Comparison of ENCODE assay signal across 21 cellular contexts in the genomic region with DNA sequence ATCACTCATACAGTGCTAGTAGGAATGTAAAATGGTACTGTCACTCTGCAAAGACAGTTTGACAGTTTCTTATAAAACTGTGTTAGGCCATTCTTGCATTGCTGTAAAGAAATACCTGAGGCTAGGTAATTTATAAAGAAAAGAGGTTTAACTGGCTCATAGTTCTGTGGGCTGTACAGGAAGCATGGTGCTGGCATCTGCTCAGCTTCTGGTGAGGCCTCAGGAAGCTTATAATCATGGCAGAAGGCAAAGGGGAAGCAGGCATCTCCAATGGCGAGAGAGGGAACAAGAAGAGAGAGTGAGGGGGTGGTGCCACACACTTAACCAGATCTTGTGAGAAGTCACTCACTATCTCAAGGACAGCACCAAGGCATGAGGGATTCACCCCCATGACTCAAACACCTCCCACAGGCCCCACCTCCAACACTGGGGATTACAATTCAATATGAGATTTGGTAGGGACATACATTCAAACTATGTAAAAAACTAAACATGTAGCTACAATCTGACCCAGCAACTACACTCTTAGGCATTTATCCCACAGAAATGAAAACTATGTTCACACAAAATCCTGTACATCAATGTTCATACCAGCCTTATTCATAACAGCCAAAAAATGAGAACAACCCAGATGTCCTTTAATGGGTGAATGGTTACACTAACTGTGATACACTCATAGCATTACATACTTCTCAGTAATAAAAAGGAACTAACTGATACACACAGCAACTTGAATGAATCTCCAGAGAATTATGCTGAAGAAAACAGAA. TPM values are rescaled to one million over a fixed set of nuclear protein-coding genes. Genes with fewer than 3 reads are reported as not detected.
DNase-seq lines count a peak whose midpoint lies in the region; ATAC-seq, FAIRE-seq and TF ChIP-seq lines count a peak whose summit lies in the region.
"Had no signal": no experiment of that assay in that cellular context is flagged by ENCODE, and none has a peak within 500 bp of the region (broad histone marks: within the 10 kb centered on the region; RNA-seq: fewer than 3 reads in every experiment).

No MANE protein-coding gene starts in this region.

- H3K27me3 ChIP-seq in K562 (ENCODE audit: control insufficient read depth in 2 of 2, insufficient read depth in 2 of 2, low read length in 2 of 2): no peaks in the 10 kb centered on the region

- peaks cover 5% of the 10 kb centered on the region for H3K9me3 ChIP-seq in K562 (replicated peaks; ENCODE audit: control insufficient read depth, insufficient read depth, low read depth, low read length)

- no peak for TF ChIP-seq POLR2A in K562 (conservative IDR thresholded peaks at IDR 0.05)

- no peaks in the 10 kb centered on the region for H3K9me1 ChIP-seq in K562 (ENCODE audit: control insufficient read depth, insufficient read depth, low read length)

- TF ChIP-seq RAD21 in K562 (CRISPR knock-in tag; conservative IDR thresholded peaks at IDR 0.05 in 1 of 2, IDR thresholded peaks at IDR 0.05 in 1 of 2): no peak

- no peak for TF ChIP-seq EP300 in K562 (IDR thresholded peaks at IDR 0.05; ENCODE audit: low read length)

- H4K20me1 ChIP-seq in K562 (replicated peaks; ENCODE audit: control insufficient read depth, insufficient read depth, low read length): no peaks in the 10 kb centered on the region

- no peak overlapping the region for H3K4me3 ChIP-seq in K562

- peaks cover 59% of the 10 kb centered on the region for H3K36me3 Mint-ChIP-seq in activated naive CD4-positive, alpha-beta T cell treated with anti-CD3 and anti-CD28 coated beads for 36 hours (ENCODE audit: low read depth)
- peaks cover 53% of the 10 kb centered on the region for H3K36me3 Mint-ChIP-seq in HFFc6 (ENCODE audit: low read depth)
- H3K36me3 Mint-ChIP-seq in stimulated activated memory B cell treated with anti-CD40 and anti-IgM and Interleukin-4, amounts not matched to agents 10 μg/mL and 1 μg/mL and 100 μg/mL, for 72 hours: peaks cover 59% of the 10 kb centered on the region

- POLR2A ChIA-PET in K562 (lab: Yijun Ruan, JAX): interaction anchor here (0.6 kb wide), 1 partner anchor 41 kb away, joined by 3 read pairs; no protein-coding TSS in a partner anchor

- TF ChIP-seq CTCF in HFFc6 (IDR thresholded peaks at IDR 0.05): no peak
- no peak for TF ChIP-seq CTCF in K562 (IDR thresholded peaks at IDR 0.05 in 2 of 3, conservative IDR thresholded peaks at IDR 0.05 in 1 of 3; ENCODE audit: insufficient read depth in 2 of 3, low read depth in 1 of 3, low read length in 3 of 3)

- peaks cover 3 to 8% of the 10 kb centered on the region in 2 experiments; a peak in 3 of 5 replicates for H3K4me1 ChIP-seq in K562 (replicated peaks in 1 of 2; ENCODE audit: control insufficient read depth in 2 of 2, insufficient read depth in 2 of 2, low read length in 2 of 2)

- H3K9me3 Mint-ChIP-seq in activated naive CD4-positive, alpha-beta T cell treated with anti-CD3 and anti-CD28 coated beads for 36 hours: peaks cover 11% of the 10 kb centered on the region
- peaks cover 7% of the 10 kb centered on the region for H3K9me3 Mint-ChIP-seq in HFFc6
- H3K9me3 Mint-ChIP-seq in stimulated activated memory B cell treated with anti-CD40 and anti-IgM and Interleukin-4, amounts not matched to agents 10 μg/mL and 1 μg/mL and 100 μg/mL, for 72 hours: peaks cover 9% of the 10 kb centered on the region

- no peaks in the 10 kb centered on the region for H3K27me3 Mint-ChIP-seq in activated naive CD4-positive, alpha-beta T cell treated with anti-CD3 and anti-CD28 coated beads for 36 hours (ENCODE audit: low read depth)
- H3K27me3 Mint-ChIP-seq in HFFc6 (ENCODE audit: insufficient read depth): peaks cover 4% of the 10 kb centered on the region; the same call in 1 of the 2 replicates
- H3K27me3 Mint-ChIP-seq in stimulated activated memory B cell treated with anti-CD40 and anti-IgM and Interleukin-4, amounts not matched to agents 10 μg/mL and 1 μg/mL and 100 μg/mL, for 72 hours: no peaks in the 10 kb centered on the region

- H3K27ac Mint-ChIP-seq in activated naive CD4-positive, alpha-beta T cell treated with anti-CD3 and anti-CD28 coated beads for 36 hours: no peak overlapping the region
- peak overlapping the region; percentile 26 for H3K27ac Mint-ChIP-seq in HFFc6
- peak overlapping the region; percentile 65 for H3K27ac Mint-ChIP-seq in stimulated activated memory B cell treated with anti-CD40 and anti-IgM and Interleukin-4, amounts not matched to agents 10 μg/mL and 1 μg/mL and 100 μg/mL, for 72 hours

- H3K79me2 ChIP-seq in K562 (ENCODE audit: control insufficient read depth, insufficient read depth, low read length): peaks cover 30% of the 10 kb centered on the region

- peaks cover 50% of the 10 kb centered on the region for H3K36me3 ChIP-seq in K562 (ENCODE audit: control insufficient read depth, insufficient read depth, low read length)

- no peak overlapping the region for H3K4me3 Mint-ChIP-seq in activated naive CD4-positive, alpha-beta T cell treated with anti-CD3 and anti-CD28 coated beads for 36 hours
- no peak overlapping the region for H3K4me3 Mint-ChIP-seq in HFFc6
- no peak overlapping the region for H3K4me3 Mint-ChIP-seq in stimulated activated memory B cell treated with anti-CD40 and anti-IgM and Interleukin-4, amounts not matched to agents 10 μg/mL and 1 μg/mL and 100 μg/mL, for 72 hours

- FAIRE-seq in K562 (lab: Jason Lieb, UNC): no peak
- FAIRE-seq: GM19239, H54, HTR-8/SVneo had no signal

- 67% methylated on average over 1 of the region's 1 CpG for WGBS in K562 (ENCODE audit: insufficient coverage, low coverage, missing lambda C conversion rate)

- no peak overlapping the region for H3K9ac ChIP-seq in K562 (ENCODE audit: insufficient read depth in 1 of 2, low read depth in 2 of 2, low read length in 2 of 2)

- H2AFZ ChIP-seq in K562 (ENCODE audit: low read depth, low read length): no peak overlapping the region

- H3K27ac ChIP-seq in K562 (ENCODE audit: extremely low read depth, low read depth, low read length): no peak overlapping the region
- H3K27ac ChIP-seq: HL-60, RWPE1 had no signal

- in situ Hi-C loops in K562 (cut with MboI): no loop called here

- intact Hi-C loops in activated naive CD4-positive, alpha-beta T cell treated with anti-CD3 and anti-CD28 coated beads for 36 hours (cut with micrococcal nuclease): no loop called here
- intact Hi-C loops in K562 (cut with micrococcal nuclease) (no loop called here), left colon (cut with DNase I, micrococcal nuclease) (no loop called here)

- peaks cover 24% of the 10 kb centered on the region for H3K4me1 Mint-ChIP-seq in activated naive CD4-positive, alpha-beta T cell treated with anti-CD3 and anti-CD28 coated beads for 36 hours (ENCODE audit: low read depth)
- H3K4me1 Mint-ChIP-seq in HFFc6 (ENCODE audit: low read depth): peaks cover 34% of the 10 kb centered on the region
- H3K4me1 Mint-ChIP-seq in stimulated activated memory B cell treated with anti-CD40 and anti-IgM and Interleukin-4, amounts not matched to agents 10 μg/mL and 1 μg/mL and 100 μg/mL, for 72 hours: peaks cover 30% of the 10 kb centered on the region

- ATAC-seq in K562 (no peak), left colon (no peak)
- ATAC-seq in stimulated activated memory B cell treated with anti-CD40 and anti-IgM and Interleukin-4, amounts not matched to agents 10 μg/mL and 1 μg/mL and 100 μg/mL, for 72 hours: no peak
- ATAC-seq: PC-3 had no signal

- peak; percentile 5 for DNase-seq in activated naive CD4-positive, alpha-beta T cell treated with anti-CD3 and anti-CD28 coated beads for 36 hours
- DNase-seq in activated naive CD4-positive, alpha-beta T cell treated with anti-CD3 and anti-CD28 coated beads, Interleukin-2, amount 50 U/mL, for 16 hours: no peak
- peak; percentile 3 for DNase-seq in HFFc6
- no peak for DNase-seq in K562 (ENCODE audit: extremely low read depth in 1 of 4, low spot score in 3 of 4)
- no peak for DNase-seq in activated gamma-delta T cell treated with Interleukin-2 at 50 U/mL for 16 hours
- DNase-seq in left colon: no peak
- DNase-seq in germinal center (ENCODE audit: low spot score): no peak
- DNase-seq: 8988T, C1 segment of cervical spinal cord, KG1, NCI-H1436, NCI-H2029, NCI-H2171, NCI-H774, PC-3 had no signal

- no peak overlapping the region for H3K4me2 ChIP-seq in K562 (ENCODE audit: insufficient read depth, low read length)

- BruUV-seq in K562 (replicated peaks; lab: Mats Ljungman, UMichigan): no TSS peak

- CTCF ChIA-PET in activated naive CD4-positive, alpha-beta T cell treated with anti-CD3 and anti-CD28 coated beads for 36 hours (lab: Charles Lee): interaction anchor here (1.1 kb wide), 2 partner anchors 42 to 578 kb away, joined by 3 read pairs; a partner anchor contains a TSS
- CTCF ChIA-PET in K562 (lab: Yijun Ruan, JAX; ENCODE audit: low intra/inter-chr PET ratio): no interaction called here

RNA-seq across cellular contexts. Expression of a gene that starts 5.0 kb away (rescaled TPM):
- 10 to 100 TPM; 82.1 to 91.7 TPM for total RNA-seq in activated naive CD4-positive, alpha-beta T cell treated with anti-CD3 and anti-CD28 coated beads for 36 hours
- 100 to 1,000 TPM; 121 to 145 (median 133) TPM for total RNA-seq in HFFc6 (2021; fragmentation: NEBNext Ultra II Directional; extraction: Animal tissue kit (Norgen Biotek cat#: 25700))
- total RNA-seq in K562 (2011; cell fraction: chromatin; rRNA removed; ENCODE audit: low replicate concordance): 22.7 and 31.3 TPM in 2 replicates
- 22.3 and 28.0 TPM in 2 replicates for total RNA-seq in K562 (2011; cell fraction: nucleolus; rRNA removed)
- total RNA-seq in K562 (2011; cell fraction: nucleoplasm; rRNA removed): 25.1 and 29.5 TPM in 2 replicates
- total RNA-seq in K562 (2014; rRNA removed) (43.8 and 49.6 TPM in 2 replicates), K562 (2014; rRNA removed; fragmentation: Illumina TruSeq; extraction: Trizol) (44.9 and 46.0 TPM in 2 replicates), K562 (2015; rRNA removed; fragmentation: Illumina TruSeq; extraction: Trizol) (41.3 and 42.4 TPM in 2 replicates), K562 (2021) (64.0 and 64.8 TPM in 2 replicates), left colon (100 to 1,000 TPM; 123 to 177 TPM)
- polyA plus RNA-seq in K562 (2011; rRNA removed) (62.1 and 83.3 TPM in 2 replicates), K562 (2014; fragmentation: Illumina TruSeq; extraction: Trizol) (53.7 and 68.0 TPM in 2 replicates), K562 (2014; fragmentation: Nextera tagmentation; extraction: Ambion mirVana) (10 to 100 TPM; 12.0 to 25.9 TPM), K562 (2014; rRNA removed) (40.8 and 47.8 TPM in 2 replicates)
- 50.0 and 61.4 TPM in 2 replicates for polyA plus RNA-seq in K562 (2011; cell fraction: cytosol; rRNA removed)
- polyA plus RNA-seq in K562 (2011; cell fraction: nucleus; rRNA removed): 127 and 162 TPM in 2 replicates
- polyA plus RNA-seq in K562 (2012): 27.1 and 35.3 TPM in 2 replicates
- polyA minus RNA-seq in K562 (2011; rRNA and poly(A)+ RNA removed): 76.7 and 98.8 TPM in 2 replicates
- 42.9 and 46.0 TPM in 2 replicates for polyA minus RNA-seq in K562 (2011; cell fraction: cytosol; rRNA and poly(A)+ RNA removed)
- 30.8 and 57.2 TPM in 2 replicates for polyA minus RNA-seq in K562 (2011; cell fraction: nucleus; rRNA and poly(A)+ RNA removed)

RNA-seq across cellular contexts. Expression of a gene that starts 42.2 kb away (rescaled TPM):
- total RNA-seq in activated naive CD4-positive, alpha-beta T cell treated with anti-CD3 and anti-CD28 coated beads for 36 hours: 10 to 100 TPM; 17.6 to 19.2 TPM
- total RNA-seq in HFFc6 (2021; fragmentation: NEBNext Ultra II Directional; extraction: Animal tissue kit (Norgen Biotek cat#: 25700)): 10 to 100 TPM; 52.9 to 70.9 (median 61.6) TPM
- 35.6 and 41.6 TPM in 2 replicates for total RNA-seq in K562 (2011; cell fraction: chromatin; rRNA removed; ENCODE audit: low replicate concordance)
- 35.9 and 36.1 TPM in 2 replicates for total RNA-seq in K562 (2011; cell fraction: nucleolus; rRNA removed)
- 33.6 and 38.7 TPM in 2 replicates for total RNA-seq in K562 (2011; cell fraction: nucleoplasm; rRNA removed)
- total RNA-seq in K562 (2014; rRNA removed) (10.4 and 17.4 TPM in 2 replicates), K562 (2014; rRNA removed; fragmentation: Illumina TruSeq; extraction: Trizol) (15.2 TPM in 2 replicates), K562 (2015; rRNA removed; fragmentation: Illumina TruSeq; extraction: Trizol) (14.5 and 15.9 TPM in 2 replicates), K562 (2021) (17.1 and 19.8 TPM in 2 replicates), left colon (10 to 100 TPM; 26.6 to 29.6 TPM)
- polyA plus RNA-seq in K562 (2011; rRNA removed) (25.8 and 26.0 TPM in 2 replicates), K562 (2014; fragmentation: Illumina TruSeq; extraction: Trizol) (21.6 and 22.9 TPM in 2 replicates), K562 (2014; fragmentation: Nextera tagmentation; extraction: Ambion mirVana) (10 to 100 TPM; 16.3 to 24.3 TPM), K562 (2014; rRNA removed) (12.6 and 17.3 TPM in 2 replicates)
- 25.1 and 28.4 TPM in 2 replicates for polyA plus RNA-seq in K562 (2011; cell fraction: cytosol; rRNA removed)
- 25.5 and 28.7 TPM in 2 replicates for polyA plus RNA-seq in K562 (2011; cell fraction: nucleus; rRNA removed)
- 13.6 and 17.2 TPM in 2 replicates for polyA plus RNA-seq in K562 (2012)
- polyA minus RNA-seq in K562 (2011; rRNA and poly(A)+ RNA removed): 24.1 and 28.6 TPM in 2 replicates
- polyA minus RNA-seq in K562 (2011; cell fraction: cytosol; rRNA and poly(A)+ RNA removed): 22.2 and 23.4 TPM in 2 replicates
- polyA minus RNA-seq in K562 (2011; cell fraction: nucleus; rRNA and poly(A)+ RNA removed): 22.6 and 27.7 TPM in 2 replicates

Comparison
In these comparisons a context has a peak if more than half of its experiments do, and no peak if none do; other contexts are left out.
1. DNase-seq: peak in activated naive CD4-positive, alpha-beta T cell treated with anti-CD3 and anti-CD28 coated beads for 36 hours (single experiment) and HFFc6 (single experiment); none in activated naive CD4-positive, alpha-beta T cell treated with anti-CD3 and anti-CD28 coated beads, Interleukin-2, amount 50 U/mL, for 16 hours (single experiment), K562 (0 of 4), activated gamma-delta T cell treated with Interleukin-2 at 50 U/mL for 16 hours (single experiment), left colon (0 of 2) and germinal center (single experiment).